Comparison of ENCODE assay signal across 29 cellular contexts in genomic region chr4:45554423-45554822, GRCh38.
A peak's percentile ranks its signal among the peaks of the same experiment; 100 is the strongest.
DNase-seq lines count a peak whose midpoint lies in the region; ATAC-seq, FAIRE-seq and TF ChIP-seq lines count a peak whose summit lies in the region.
"Had no signal": no experiment of that assay in that cellular context is flagged by ENCODE, and none has a peak within 500 bp of the region (broad histone marks: within the 10 kb centered on the region; RNA-seq: fewer than 3 reads in every experiment).

No MANE protein-coding gene starts in this region.

- CTCF ChIA-PET in PC-3 (lab: Charles Lee): no interaction called here

- H3K4me1 ChIP-seq in right atrium auricular region: no peaks in the 10 kb centered on the region
- no peaks in the 10 kb centered on the region for H3K4me1 ChIP-seq in PC-3 (ENCODE audit: insufficient read depth, low read length)
- H3K4me1 ChIP-seq: gastrocnemius medialis, pancreas, SJCRH30, upper lobe of right lung had no signal

- in situ Hi-C loops in GM13976 (cut with MboI; ENCODE audit: low sequenced_read_pairs, unreplicated experiment): no loop called here

- H3F3A ChIP-seq in PC-3 (ENCODE audit: low read length, unreplicated experiment): no peaks in the 10 kb centered on the region

- TF ChIP-seq CTCF in right atrium auricular region (IDR thresholded peaks at IDR 0.05): no peak
- no peak for TF ChIP-seq CTCF in PC-3 (conservative IDR thresholded peaks at IDR 0.05; ENCODE audit: low read depth, low read length)
- TF ChIP-seq CTCF in fibroblast of mammary gland (conservative IDR thresholded peaks at IDR 0.05; ENCODE audit: control insufficient read depth, insufficient read depth, low read depth, low read length): no peak
- TF ChIP-seq CTCF in GM13976 (IDR thresholded peaks at IDR 0.05; ENCODE audit: borderline replicate concordance, control extremely low read depth, extremely low read depth, insufficient read depth, missing control alignments): no peak

- H3K27ac ChIP-seq in right atrium auricular region: no peak overlapping the region
- H3K27ac ChIP-seq in PC-3 (ENCODE audit: low read length): no peak overlapping the region
- H3K27ac ChIP-seq: gastrocnemius medialis, hepatocyte, pancreas, SJCRH30, upper lobe of right lung had no signal

- H3K27me3 ChIP-seq in right atrium auricular region (no peaks in the 10 kb centered on the region), PC-3 (ENCODE audit: low read length) (no peaks in the 10 kb centered on the region)
- H3K27me3 ChIP-seq: gastrocnemius medialis, hepatocyte, SJCRH30, upper lobe of right lung had no signal

- H3K9me3 ChIP-seq in right atrium auricular region: no peaks in the 10 kb centered on the region
- H3K9me3 ChIP-seq in PC-3 (ENCODE audit: low read length): no peaks in the 10 kb centered on the region
- H3K9me3 ChIP-seq: gastrocnemius medialis, pancreas, SJCRH30, upper lobe of right lung had no signal

- DNase-seq in left cardiac atrium: no peak
- no peak for DNase-seq in right atrium auricular region (ENCODE audit: low spot score)
- peak; percentile 2 for DNase-seq in PC-3
- DNase-seq in fibroblast of mammary gland (ENCODE audit: low read depth): peak; percentile 1
- DNase-seq in GM13976 (ENCODE audit: low spot score): no peak
- no peak for DNase-seq in RPMI8226
- DNase-seq in HTR-8/SVneo (ENCODE audit: insufficient read length, low spot score): no peak
- DNase-seq in AG20443 (ENCODE audit: low spot score): no peak
- DNase-seq: activated B cell treated with CpG ODN at 0.5 μM for 24 hours; activated effector memory CD4-positive, alpha-beta T cell treated with anti-CD3 and anti-CD28 coated beads, Interleukin-2, amount 50 U/mL, for 16 hours; activated naive CD8-positive, alpha-beta T cell treated with anti-CD3 and anti-CD28 coated beads for 36 hours; activated T-cell treated with anti-CD3 and anti-CD28 coated beads, Interleukin-2, amount 50 U/mL, for 24 hours; caudate nucleus; cortex of kidney; effector memory CD8-positive, alpha-beta T cell; gastrocnemius medialis; NCI-H1105; NCI-H187 treated with DMSO at 0.1 percent for 48 hours; NCI-H2171 treated with DMSO at 0.1 percent for 48 hours; NCI-H524 treated with DMSO at 0.1 percent for 48 hours; pancreas; SJCRH30; small intestine; stimulated activated naive CD4-positive, alpha-beta T cell; SW 1271; T1000; upper lobe of right lung had no signal

- H3K4me3 ChIP-seq in right atrium auricular region: no peak overlapping the region
- H3K4me3 ChIP-seq in PC-3 (ENCODE audit: low read length): no peak overlapping the region
- H3K4me3 ChIP-seq in fibroblast of mammary gland (ENCODE audit: control insufficient read depth, low read depth, low read length): no peak overlapping the region
- H3K4me3 ChIP-seq: gastrocnemius medialis, hepatocyte, pancreas, SJCRH30, upper lobe of right lung had no signal

- POLR2A ChIA-PET in PC-3 (lab: Charles Lee; ENCODE audit: unreplicated experiment): no interaction called here

- H4K20me1 ChIP-seq in PC-3 (ENCODE audit: low read length): no peaks in the 10 kb centered on the region

- H3K9me2 ChIP-seq in PC-3 (replicated peaks; ENCODE audit: low read length): no peaks in the 10 kb centered on the region

- FAIRE-seq in HTR-8/SVneo (lab: Jason Lieb, UNC): no peak
- FAIRE-seq: H1, pancreas, small intestine had no signal

- H3K36me3 ChIP-seq in right atrium auricular region (no peaks in the 10 kb centered on the region), PC-3 (ENCODE audit: low read depth, low read length) (no peaks in the 10 kb centered on the region)
- H3K36me3 ChIP-seq: gastrocnemius medialis, pancreas, SJCRH30, upper lobe of right lung had no signal

- BruUV-seq in PC-3 (replicated peaks; lab: Mats Ljungman, UMichigan): no TSS peak

- H3K79me2 ChIP-seq in PC-3 (ENCODE audit: low read length): no peaks in the 10 kb centered on the region
- H3K79me2 ChIP-seq: hepatocyte had no signal

- no peak overlapping the region for H2AFZ ChIP-seq in PC-3 (ENCODE audit: low read length)
- H2AFZ ChIP-seq: hepatocyte had no signal

- H3K4me2 ChIP-seq in PC-3 (ENCODE audit: low read length): no peak overlapping the region
- H3K4me2 ChIP-seq: hepatocyte had no signal

- intact Hi-C loops in left cardiac atrium (cut with DNase I): no loop called here
- intact Hi-C loops in PC-3 (cut with micrococcal nuclease): loop anchor here (10.0 kb wide), 1 partner anchor 720 kb away; no protein-coding TSS in a partner anchor

- H3K9ac ChIP-seq in PC-3 (ENCODE audit: low read length): no peak overlapping the region

- ATAC-seq in left cardiac atrium (peak; percentile 50 to 73), PC-3 (no peak)
- ATAC-seq: effector memory CD8-positive, alpha-beta T cell; gastrocnemius medialis; pancreas; upper lobe of right lung had no signal

Comparison
In these comparisons a context has a peak if more than half of its experiments do, and no peak if none do; other contexts are left out.
1. DNase-seq: peak in PC-3 (single experiment) and fibroblast of mammary gland (single experiment); none in left cardiac atrium (single experiment), right atrium auricular region (single experiment), GM13976 (single experiment), RPMI8226 (single experiment), HTR-8/SVneo (single experiment) and AG20443 (single experiment).